24 cellular contexts compared by ENCODE assay signal in genomic region chr2:41127351-41127750, GRCh38.
"Had no signal": no experiment of that assay in that cellular context is flagged by ENCODE, and none has a peak within 500 bp of the region (broad histone marks: within the 10 kb centered on the region; RNA-seq: fewer than 3 reads in every experiment).

No MANE protein-coding gene starts in this region.

- FAIRE-seq: islet of Langerhans had no signal

- ATAC-seq: activated T-cell treated with anti-CD3 and anti-CD28 coated beads, Interleukin-2, amount 50 U/mL, for 72 hours; left cardiac atrium; naive thymus-derived CD8-positive, alpha-beta T cell; psoas muscle; right cardiac atrium; stimulated activated naive CD8-positive, alpha-beta T cell treated with anti-CD3 and anti-CD28 coated beads, Interleukin-15, Interleukin-2, amounts not matched to agents 100 U/mL and 50 U/mL, for 24 hours had no signal

- DNase-seq: activated CD4-positive, alpha-beta T cell treated with anti-CD3 and anti-CD28 coated beads for 1 hour; activated CD8-positive, alpha-beta memory T cell treated with anti-CD3 and anti-CD28 coated beads for 24 hours; activated CD8-positive, alpha-beta memory T cell treated with anti-CD3 and anti-CD28 coated beads, Interleukin-2, amount 50 U/mL, for 48 hours; activated gamma-delta T cell; activated T-cell treated with anti-CD3 and anti-CD28 coated beads, Interleukin-2, amount 50 U/mL, for 72 hours; colonic mucosa; endodermal cell; foreskin melanocyte; glutamatergic neuron; hippocampal formation; left cardiac atrium; mesenchymal stem cell; naive thymus-derived CD8-positive, alpha-beta T cell; ovary; psoas muscle; right cardiac atrium; stimulated activated naive CD8-positive, alpha-beta T cell treated with anti-CD3 and anti-CD28 coated beads, Interleukin-15, Interleukin-2, amounts not matched to agents 100 U/mL and 50 U/mL, for 24 hours; substantia nigra; trophoblast cell had no signal

- H3K36me3 ChIP-seq: ascending aorta, colonic mucosa, ovary, vagina had no signal

- H3K27ac ChIP-seq: ascending aorta, colonic mucosa, ovary, psoas muscle, skin epidermis, vagina, VCaP had no signal

- H3K9me3 ChIP-seq: ascending aorta, colonic mucosa, ovary, psoas muscle, vagina had no signal

- H3K27me3 ChIP-seq: ascending aorta, colonic mucosa, ovary, vagina had no signal

- H3K4me1 ChIP-seq: ascending aorta, colonic mucosa, psoas muscle, vagina had no signal

- H3K4me3 ChIP-seq: ascending aorta, colonic mucosa, ovary, psoas muscle, skin epidermis, vagina had no signal
